Comparison of ENCODE assay signal across 17 cellular contexts in the genomic region with DNA sequence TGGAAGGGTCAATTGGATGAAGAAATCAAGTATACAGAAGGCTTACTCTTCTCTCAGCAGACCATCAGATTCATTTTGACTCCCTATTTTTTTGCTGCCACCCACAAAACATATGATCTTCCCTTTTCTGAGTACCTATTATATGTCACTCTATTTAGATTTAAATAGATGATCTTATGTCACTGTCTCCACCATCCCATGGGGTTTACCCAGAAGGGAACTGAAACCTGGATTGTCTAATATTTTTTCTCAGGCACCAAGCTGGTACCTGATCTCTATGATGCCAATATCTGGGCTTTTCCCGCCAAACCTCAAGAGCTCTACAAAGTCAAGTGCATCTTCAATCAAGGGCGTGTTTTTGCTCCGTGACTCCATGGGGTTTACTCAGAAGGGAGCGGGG.
DNase-seq lines count a peak whose midpoint lies in the region; ATAC-seq, FAIRE-seq and TF ChIP-seq lines count a peak whose summit lies in the region.
"Had no signal": no experiment of that assay in that cellular context is flagged by ENCODE, and none has a peak within 500 bp of the region (broad histone marks: within the 10 kb centered on the region; RNA-seq: fewer than 3 reads in every experiment).

No MANE protein-coding gene starts in this region.

- H4K8ac ChIP-seq in H1 (ENCODE audit: extremely low read depth, insufficient read depth, low read length) = no peak overlapping the region

- DNase-seq in GM12891 (ENCODE audit: insufficient read length, low spot score) = no peak
- peak; percentile 52 for DNase-seq in MV-4-11 (lab: John Stamatoyannopoulos, UW)
- DNase-seq in H1 (ENCODE audit: low read depth in 1 of 2, low spot score in 2 of 2) = no peak
- DNase-seq in upper lobe of right lung = no peak
- no peak for DNase-seq in RKO (ENCODE audit: low spot score)
- DNase-seq in inferior parietal cortex (ENCODE audit: extremely low spot score) = no peak
- DNase-seq: BE2C; CD8-positive, alpha-beta T cell; COR-L47; DMS153; DMS79 treated with DMSO at 0.1 percent for 48 hours; EL; H7 had no signal

- H2BK15ac ChIP-seq in H1 (ENCODE audit: low read length) = no peak overlapping the region

- no peak for FAIRE-seq in GM12891 (lab: Jason Lieb, UNC)
- FAIRE-seq in H1 (lab: Jason Lieb, UNC) = no peak
- FAIRE-seq: A549, D721Med, G401.6 had no signal

- TF ChIP-seq EP300 in H1 (IDR thresholded peaks at IDR 0.05; ENCODE audit: borderline replicate concordance in 1 of 2, low read depth in 2 of 2, low read length in 2 of 2) = no peak

- H4K91ac ChIP-seq in H1 (replicated peaks; ENCODE audit: insufficient read length, low read length) = no peak overlapping the region

- H2BK5ac ChIP-seq in H1 (ENCODE audit: low read depth, low read length) = no peak overlapping the region

- H3K9me3 ChIP-seq in H1 (ENCODE audit: insufficient read depth in 2 of 2, low read depth in 1 of 2, low read length in 1 of 2) (no peaks in the 10 kb centered on the region), upper lobe of right lung (no peaks in the 10 kb centered on the region)
- H3K9me3 ChIP-seq: A549, BE2C had no signal

- intact Hi-C loops in upper lobe of right lung (cut with DNase I) = no loop called here

- no peak overlapping the region for H3K27ac ChIP-seq in H1 (ENCODE audit: low read depth, low read length)
- no peak overlapping the region for H3K27ac ChIP-seq in upper lobe of right lung
- H3K27ac ChIP-seq: A549, C4-2B had no signal

- H3K4ac ChIP-seq in H1 (replicated peaks; ENCODE audit: insufficient read length, low read depth, low read length) = no peak overlapping the region

- no peaks in the 10 kb centered on the region for H4K20me1 ChIP-seq in H1 (replicated peaks in 1 of 2; ENCODE audit: control insufficient read depth in 1 of 2, insufficient read depth in 2 of 2, low read length in 2 of 2)

- H2BK12ac ChIP-seq in H1 (ENCODE audit: low read depth, low read length) = no peak overlapping the region

- WGBS in H1 (ENCODE audit: extremely low coverage in 1 of 2, insufficient coverage in 1 of 2, insufficient read length in 1 of 2, insufficient replicate concordance in 2 of 2, low coverage in 1 of 2, low lambda C conversion rate in 2 of 2, missing lambda C conversion rate in 1 of 2), 2 experiments = 84% methylated on average over 4 of the region's 4 CpGs; no CpG with 5 or more reads in 1 of the 2 experiments

- H3K56ac ChIP-seq in H1 (replicated peaks; ENCODE audit: insufficient read length, low read depth, low read length) = no peak overlapping the region

- H3K36me3 ChIP-seq in H1 (ENCODE audit: control insufficient read depth in 2 of 4, insufficient read depth in 4 of 4, low read length in 3 of 4) (no peaks in the 10 kb centered on the region), upper lobe of right lung (no peaks in the 10 kb centered on the region)
- H3K36me3 ChIP-seq: BE2C had no signal

- TF ChIP-seq POLR2A in GM12891 (IDR thresholded peaks at IDR 0.05; ENCODE audit: low read depth, low read length) (no peak), H1 (IDR thresholded peaks at IDR 0.05; ENCODE audit: control extremely low read depth in 1 of 2, low read depth in 2 of 2, low read length in 2 of 2) (no peak)

- H3K23ac ChIP-seq in H1 (ENCODE audit: insufficient read length) = no peak overlapping the region

- H3K4me2 ChIP-seq in H1 (ENCODE audit: insufficient read depth in 1 of 2, low read depth in 2 of 2, low read length in 2 of 2) = no peak overlapping the region
- H3K4me2 ChIP-seq: A549 had no signal

- no peaks in the 10 kb centered on the region for H3K23me2 ChIP-seq in H1 (ENCODE audit: low read depth, low read length)

- POLR2A ChIA-PET in H1 (lab: Charles Lee; ENCODE audit: partially characterized antibody) = no interaction called here

- no peak overlapping the region for H4K5ac ChIP-seq in H1 (ENCODE audit: insufficient read length, low read depth, low read length)

- no peak overlapping the region for H2BK120ac ChIP-seq in H1 (replicated peaks; ENCODE audit: low read depth, low read length)

- TF ChIP-seq CTCF in H1 (IDR thresholded peaks at IDR 0.05; ENCODE audit: control extremely low read depth in 1 of 3, insufficient read depth in 1 of 3, low read depth in 1 of 3, low read length in 3 of 3) (no peak), upper lobe of right lung (IDR thresholded peaks at IDR 0.05) (no peak)

- CTCF ChIA-PET in H1 (lab: Charles Lee; ENCODE audit: partially characterized antibody) = interaction anchor here (1.0 kb wide), 1 partner anchor 25 kb away, joined by 3 read pairs; no protein-coding TSS in a partner anchor

- 0 out of 2 replicates have a peak overlapping the region, but pooled peaks have one; percentile 38 for H2BK20ac ChIP-seq in H1 (ENCODE audit: low read length)

- H3K27me3 ChIP-seq in H1 (replicated peaks in 1 of 4; ENCODE audit: control insufficient read depth in 3 of 4, extremely low read depth in 1 of 4, insufficient read depth in 3 of 4, low read length in 3 of 4) = no peaks in the 10 kb centered on the region
- H3K27me3 ChIP-seq in upper lobe of right lung = no peaks in the 10 kb centered on the region
- H3K27me3 ChIP-seq: BE2C had no signal

- peak; percentile 41 for ATAC-seq in upper lobe of right lung
- ATAC-seq: A549; CD8-positive, alpha-beta T cell had no signal

- no peak overlapping the region for H3K9ac ChIP-seq in H1 (replicated peaks in 1 of 4; ENCODE audit: extremely low read depth in 1 of 4, low read depth in 3 of 4, low read length in 3 of 4)

- H3K4me1 ChIP-seq in H1 (replicated peaks in 1 of 4; ENCODE audit: control insufficient read depth in 3 of 4, insufficient read depth in 4 of 4, low read length in 3 of 4) (peaks cover 3 to 8% (median 3%) of the 10 kb centered on the region in 4 experiments; a peak in 5 of 7 replicates), upper lobe of right lung (no peaks in the 10 kb centered on the region)
- H3K4me1 ChIP-seq: A549, BE2C had no signal

- H3K14ac ChIP-seq in H1 (ENCODE audit: insufficient read length) = no peak overlapping the region

- H3K18ac ChIP-seq in H1 (ENCODE audit: extremely low read depth, low read length) = no peak overlapping the region

- H3K4me3 ChIP-seq in H1 (ENCODE audit: extremely low read depth in 1 of 4, insufficient read depth in 2 of 4, low read depth in 3 of 4, low read length in 4 of 4) = no peak overlapping the region
- no peak overlapping the region for H3K4me3 ChIP-seq in upper lobe of right lung
- H3K4me3 ChIP-seq: A549 had no signal

- TF ChIP-seq RAD21 in H1 (IDR thresholded peaks at IDR 0.05 in 1 of 2, conservative IDR thresholded peaks at IDR 0.05 in 1 of 2; ENCODE audit: low read depth in 2 of 2, low read length in 2 of 2) = no peak

- H3K79me1 ChIP-seq in H1 (ENCODE audit: low read depth, low read length) = no peaks in the 10 kb centered on the region

- H3K79me2 ChIP-seq in H1 (ENCODE audit: control insufficient read depth in 1 of 2, insufficient read depth in 2 of 2, low read length in 2 of 2) = no peaks in the 10 kb centered on the region

- H2AK5ac ChIP-seq in H1 (ENCODE audit: low read depth, low read length) = no peak overlapping the region

- no peak overlapping the region for H2AFZ ChIP-seq in H1 (ENCODE audit: low read length)

TF ChIP-seq in GM12891, 5 proteins besides CTCF, POLR2A, EP300 and RAD21:
- no peak for TF ChIP-seq POLR2AphosphoS5 (IDR thresholded peaks at IDR 0.05; ENCODE audit: low read depth, low read length)
- TF ChIP-seq SPI1 (IDR thresholded peaks at IDR 0.05; ENCODE audit: low read depth, low read length) = peak; percentile 47
- TF ChIP-seq TAF1 (IDR thresholded peaks at IDR 0.05; ENCODE audit: low read depth, low read length) = no peak
- TF ChIP-seq POU2F2 (IDR thresholded peaks at IDR 0.05; ENCODE audit: low read depth, low read length) = no peak

TF ChIP-seq in H1, 55 proteins besides CTCF, POLR2A, EP300 and RAD21 (continues in another document):
- TF ChIP-seq EZH2 (IDR thresholded peaks at IDR 0.05; ENCODE audit: low read depth, low read length, severe bottlenecking) (no peak), SP1 (IDR thresholded peaks at IDR 0.05; ENCODE audit: low read depth, low read length) (no peak), ASH2L (IDR thresholded peaks at IDR 0.05; ENCODE audit: low read length) (no peak), CTBP2 (IDR thresholded peaks at IDR 0.05; ENCODE audit: borderline replicate concordance, insufficient read depth, insufficient read length, low read length) (no peak), TEAD4 (IDR thresholded peaks at IDR 0.05; ENCODE audit: low read depth, low read length) (no peak), CREB1 (IDR thresholded peaks at IDR 0.05) (no peak)
